1 cellular context compared by ENCODE assay signal in the genomic region with DNA sequence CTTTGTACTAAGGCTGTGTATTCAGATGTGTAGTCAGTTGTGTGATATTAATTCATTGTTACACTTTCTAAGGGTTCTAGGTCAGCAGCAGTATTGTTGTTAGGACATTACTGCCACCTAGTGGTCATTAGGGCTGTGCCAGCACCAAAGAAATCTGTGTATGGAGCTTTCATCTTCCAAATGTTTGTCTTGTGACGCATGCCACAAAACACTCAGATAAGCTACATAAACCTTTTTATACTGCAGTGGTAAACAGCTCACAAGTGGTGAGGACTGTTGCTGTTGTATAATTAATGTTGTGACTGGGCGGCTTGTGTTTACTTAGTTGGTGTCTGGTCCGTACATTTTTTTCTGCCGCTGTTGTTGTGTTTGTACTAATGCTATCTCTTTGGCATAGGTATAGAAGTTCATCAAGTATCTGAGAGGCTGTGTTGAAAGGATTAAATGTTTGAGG.
TF ChIP-seq lines count a peak whose summit lies in the region.

No MANE protein-coding gene starts in this region.

TF ChIP-seq in HepG2, 621 proteins besides CTCF, POLR2A, EP300 and RAD21 (continued from another document):
- TF ChIP-seq, protein P1, sequence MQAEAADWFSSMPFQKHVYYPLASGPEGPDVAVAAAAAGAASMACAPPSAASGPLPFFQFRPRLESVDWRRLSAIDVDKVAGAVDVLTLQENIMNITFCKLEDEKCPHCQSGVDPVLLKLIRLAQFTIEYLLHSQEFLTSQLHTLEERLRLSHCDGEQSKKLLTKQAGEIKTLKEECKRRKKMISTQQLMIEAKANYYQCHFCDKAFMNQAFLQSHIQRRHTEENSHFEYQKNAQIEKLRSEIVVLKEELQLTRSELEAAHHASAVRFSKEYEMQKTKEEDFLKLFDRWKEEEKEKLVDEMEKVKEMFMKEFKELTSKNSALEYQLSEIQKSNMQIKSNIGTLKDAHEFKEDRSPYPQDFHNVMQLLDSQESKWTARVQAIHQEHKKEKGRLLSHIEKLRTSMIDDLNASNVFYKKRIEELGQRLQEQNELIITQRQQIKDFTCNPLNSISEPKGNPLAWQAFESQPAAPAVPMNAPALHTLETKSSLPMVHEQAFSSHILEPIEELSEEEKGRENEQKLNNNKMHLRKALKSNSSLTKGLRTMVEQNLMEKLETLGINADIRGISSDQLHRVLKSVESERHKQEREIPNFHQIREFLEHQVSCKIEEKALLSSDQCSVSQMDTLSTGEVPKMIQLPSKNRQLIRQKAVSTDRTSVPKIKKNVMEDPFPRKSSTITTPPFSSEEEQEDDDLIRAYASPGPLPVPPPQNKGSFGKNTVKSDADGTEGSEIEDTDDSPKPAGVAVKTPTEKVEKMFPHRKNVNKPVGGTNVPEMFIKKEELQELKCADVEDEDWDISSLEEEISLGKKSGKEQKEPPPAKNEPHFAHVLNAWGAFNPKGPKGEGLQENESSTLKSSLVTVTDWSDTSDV (CRISPR knock-in tag; IDR thresholded peaks at IDR 0.05), result no peak
- TF ChIP-seq SRF (IDR thresholded peaks at IDR 0.05; ENCODE audit: low read depth, low read length) (no peak), ZNF207 (IDR thresholded peaks at IDR 0.05; ENCODE audit: borderline replicate concordance) (no peak), FOXA1 (IDR thresholded peaks at IDR 0.05) (no peak), FOXA1 (CRISPR knock-in tag; IDR thresholded peaks at IDR 0.05) (peak; percentile 63; the same call in 1 of the 2 replicates), ZBTB21 (CRISPR knock-in tag; IDR thresholded peaks at IDR 0.05) (no peak), ZNF451 (CRISPR knock-in tag; IDR thresholded peaks at IDR 0.05) (no peak), HDAC1 (CRISPR knock-in tag; IDR thresholded peaks at IDR 0.05) (peak; percentile 32; the same call in 1 of the 2 replicates), FOXA3 (CRISPR knock-in tag; IDR thresholded peaks at IDR 0.05) (peak; percentile 85), SMC3 (IDR thresholded peaks at IDR 0.05; ENCODE audit: low read length) (peak; percentile 74), MTF2 (CRISPR knock-in tag; IDR thresholded peaks at IDR 0.05; ENCODE audit: borderline replicate concordance) (no peak), HHEX (CRISPR knock-in tag; IDR thresholded peaks at IDR 0.05) (no peak), ZNF678 (CRISPR knock-in tag; IDR thresholded peaks at IDR 0.05) (no peak), SP2 (CRISPR knock-in tag; IDR thresholded peaks at IDR 0.05) (no peak), HNF4G (IDR thresholded peaks at IDR 0.05; ENCODE audit: borderline replicate concordance, low read depth, low read length) (no peak), HNF4G (CRISPR knock-in tag; IDR thresholded peaks at IDR 0.05; ENCODE audit: borderline replicate concordance, low read depth) (no peak), TRIM24 (CRISPR knock-in tag; IDR thresholded peaks at IDR 0.05) (no peak), ZC3H13 (CRISPR knock-in tag; IDR thresholded peaks at IDR 0.05) (no peak), ZNF121 (CRISPR knock-in tag; IDR thresholded peaks at IDR 0.05) (no peak)
- TF ChIP-seq, protein P2, sequence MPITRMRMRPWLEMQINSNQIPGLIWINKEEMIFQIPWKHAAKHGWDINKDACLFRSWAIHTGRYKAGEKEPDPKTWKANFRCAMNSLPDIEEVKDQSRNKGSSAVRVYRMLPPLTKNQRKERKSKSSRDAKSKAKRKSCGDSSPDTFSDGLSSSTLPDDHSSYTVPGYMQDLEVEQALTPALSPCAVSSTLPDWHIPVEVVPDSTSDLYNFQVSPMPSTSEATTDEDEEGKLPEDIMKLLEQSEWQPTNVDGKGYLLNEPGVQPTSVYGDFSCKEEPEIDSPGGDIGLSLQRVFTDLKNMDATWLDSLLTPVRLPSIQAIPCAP (CRISPR knock-in tag; IDR thresholded peaks at IDR 0.05; ENCODE audit: low read depth), result no peak
- TF ChIP-seq, protein P3, sequence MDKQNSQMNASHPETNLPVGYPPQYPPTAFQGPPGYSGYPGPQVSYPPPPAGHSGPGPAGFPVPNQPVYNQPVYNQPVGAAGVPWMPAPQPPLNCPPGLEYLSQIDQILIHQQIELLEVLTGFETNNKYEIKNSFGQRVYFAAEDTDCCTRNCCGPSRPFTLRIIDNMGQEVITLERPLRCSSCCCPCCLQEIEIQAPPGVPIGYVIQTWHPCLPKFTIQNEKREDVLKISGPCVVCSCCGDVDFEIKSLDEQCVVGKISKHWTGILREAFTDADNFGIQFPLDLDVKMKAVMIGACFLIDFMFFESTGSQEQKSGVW (CRISPR knock-in tag; IDR thresholded peaks at IDR 0.05; ENCODE audit: borderline replicate concordance), result no peak
- TF ChIP-seq, protein P4, sequence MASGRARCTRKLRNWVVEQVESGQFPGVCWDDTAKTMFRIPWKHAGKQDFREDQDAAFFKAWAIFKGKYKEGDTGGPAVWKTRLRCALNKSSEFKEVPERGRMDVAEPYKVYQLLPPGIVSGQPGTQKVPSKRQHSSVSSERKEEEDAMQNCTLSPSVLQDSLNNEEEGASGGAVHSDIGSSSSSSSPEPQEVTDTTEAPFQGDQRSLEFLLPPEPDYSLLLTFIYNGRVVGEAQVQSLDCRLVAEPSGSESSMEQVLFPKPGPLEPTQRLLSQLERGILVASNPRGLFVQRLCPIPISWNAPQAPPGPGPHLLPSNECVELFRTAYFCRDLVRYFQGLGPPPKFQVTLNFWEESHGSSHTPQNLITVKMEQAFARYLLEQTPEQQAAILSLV (CRISPR knock-in tag; IDR thresholded peaks at IDR 0.05; ENCODE audit: borderline replicate concordance), result no peak
- TF ChIP-seq, protein P5, sequence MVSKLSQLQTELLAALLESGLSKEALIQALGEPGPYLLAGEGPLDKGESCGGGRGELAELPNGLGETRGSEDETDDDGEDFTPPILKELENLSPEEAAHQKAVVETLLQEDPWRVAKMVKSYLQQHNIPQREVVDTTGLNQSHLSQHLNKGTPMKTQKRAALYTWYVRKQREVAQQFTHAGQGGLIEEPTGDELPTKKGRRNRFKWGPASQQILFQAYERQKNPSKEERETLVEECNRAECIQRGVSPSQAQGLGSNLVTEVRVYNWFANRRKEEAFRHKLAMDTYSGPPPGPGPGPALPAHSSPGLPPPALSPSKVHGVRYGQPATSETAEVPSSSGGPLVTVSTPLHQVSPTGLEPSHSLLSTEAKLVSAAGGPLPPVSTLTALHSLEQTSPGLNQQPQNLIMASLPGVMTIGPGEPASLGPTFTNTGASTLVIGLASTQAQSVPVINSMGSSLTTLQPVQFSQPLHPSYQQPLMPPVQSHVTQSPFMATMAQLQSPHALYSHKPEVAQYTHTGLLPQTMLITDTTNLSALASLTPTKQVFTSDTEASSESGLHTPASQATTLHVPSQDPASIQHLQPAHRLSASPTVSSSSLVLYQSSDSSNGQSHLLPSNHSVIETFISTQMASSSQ (IDR thresholded peaks at IDR 0.05; ENCODE audit: low read depth), result no peak
- TF ChIP-seq, protein P5 (CRISPR knock-in tag; IDR thresholded peaks at IDR 0.05; ENCODE audit: borderline replicate concordance), result no peak
- TF ChIP-seq, protein P6, sequence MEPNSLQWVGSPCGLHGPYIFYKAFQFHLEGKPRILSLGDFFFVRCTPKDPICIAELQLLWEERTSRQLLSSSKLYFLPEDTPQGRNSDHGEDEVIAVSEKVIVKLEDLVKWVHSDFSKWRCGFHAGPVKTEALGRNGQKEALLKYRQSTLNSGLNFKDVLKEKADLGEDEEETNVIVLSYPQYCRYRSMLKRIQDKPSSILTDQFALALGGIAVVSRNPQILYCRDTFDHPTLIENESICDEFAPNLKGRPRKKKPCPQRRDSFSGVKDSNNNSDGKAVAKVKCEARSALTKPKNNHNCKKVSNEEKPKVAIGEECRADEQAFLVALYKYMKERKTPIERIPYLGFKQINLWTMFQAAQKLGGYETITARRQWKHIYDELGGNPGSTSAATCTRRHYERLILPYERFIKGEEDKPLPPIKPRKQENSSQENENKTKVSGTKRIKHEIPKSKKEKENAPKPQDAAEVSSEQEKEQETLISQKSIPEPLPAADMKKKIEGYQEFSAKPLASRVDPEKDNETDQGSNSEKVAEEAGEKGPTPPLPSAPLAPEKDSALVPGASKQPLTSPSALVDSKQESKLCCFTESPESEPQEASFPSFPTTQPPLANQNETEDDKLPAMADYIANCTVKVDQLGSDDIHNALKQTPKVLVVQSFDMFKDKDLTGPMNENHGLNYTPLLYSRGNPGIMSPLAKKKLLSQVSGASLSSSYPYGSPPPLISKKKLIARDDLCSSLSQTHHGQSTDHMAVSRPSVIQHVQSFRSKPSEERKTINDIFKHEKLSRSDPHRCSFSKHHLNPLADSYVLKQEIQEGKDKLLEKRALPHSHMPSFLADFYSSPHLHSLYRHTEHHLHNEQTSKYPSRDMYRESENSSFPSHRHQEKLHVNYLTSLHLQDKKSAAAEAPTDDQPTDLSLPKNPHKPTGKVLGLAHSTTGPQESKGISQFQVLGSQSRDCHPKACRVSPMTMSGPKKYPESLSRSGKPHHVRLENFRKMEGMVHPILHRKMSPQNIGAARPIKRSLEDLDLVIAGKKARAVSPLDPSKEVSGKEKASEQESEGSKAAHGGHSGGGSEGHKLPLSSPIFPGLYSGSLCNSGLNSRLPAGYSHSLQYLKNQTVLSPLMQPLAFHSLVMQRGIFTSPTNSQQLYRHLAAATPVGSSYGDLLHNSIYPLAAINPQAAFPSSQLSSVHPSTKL (CRISPR knock-in tag; IDR thresholded peaks at IDR 0.05), result peak; percentile 73
- TF ChIP-seq, protein P7, sequence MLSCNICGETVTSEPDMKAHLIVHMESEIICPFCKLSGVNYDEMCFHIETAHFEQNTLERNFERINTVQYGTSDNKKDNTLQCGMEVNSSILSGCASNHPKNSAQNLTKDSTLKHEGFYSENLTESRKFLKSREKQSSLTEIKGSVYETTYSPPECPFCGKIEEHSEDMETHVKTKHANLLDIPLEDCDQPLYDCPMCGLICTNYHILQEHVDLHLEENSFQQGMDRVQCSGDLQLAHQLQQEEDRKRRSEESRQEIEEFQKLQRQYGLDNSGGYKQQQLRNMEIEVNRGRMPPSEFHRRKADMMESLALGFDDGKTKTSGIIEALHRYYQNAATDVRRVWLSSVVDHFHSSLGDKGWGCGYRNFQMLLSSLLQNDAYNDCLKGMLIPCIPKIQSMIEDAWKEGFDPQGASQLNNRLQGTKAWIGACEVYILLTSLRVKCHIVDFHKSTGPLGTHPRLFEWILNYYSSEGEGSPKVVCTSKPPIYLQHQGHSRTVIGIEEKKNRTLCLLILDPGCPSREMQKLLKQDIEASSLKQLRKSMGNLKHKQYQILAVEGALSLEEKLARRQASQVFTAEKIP (CRISPR knock-in tag; IDR thresholded peaks at IDR 0.05; ENCODE audit: borderline replicate concordance), result no peak
- TF ChIP-seq, protein P8, sequence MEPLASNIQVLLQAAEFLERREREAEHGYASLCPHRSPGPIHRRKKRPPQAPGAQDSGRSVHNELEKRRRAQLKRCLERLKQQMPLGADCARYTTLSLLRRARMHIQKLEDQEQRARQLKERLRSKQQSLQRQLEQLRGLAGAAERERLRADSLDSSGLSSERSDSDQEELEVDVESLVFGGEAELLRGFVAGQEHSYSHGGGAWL (CRISPR knock-in tag; IDR thresholded peaks at IDR 0.05), result no peak
